ENCODE assay signal across 1 cellular context in genomic region chrX:131970347-131970746, GRCh38.
TF ChIP-seq lines count a peak whose summit lies in the region.

No MANE protein-coding gene starts in this region.

TF ChIP-seq in H1, 55 proteins besides CTCF, POLR2A, EP300 and RAD21:
- no peak for TF ChIP-seq NRF1 (IDR thresholded peaks at IDR 0.05; ENCODE audit: low read depth, low read length)
- TF ChIP-seq CHD7 (IDR thresholded peaks at IDR 0.05; ENCODE audit: insufficient replicate concordance, low read length), result no peak
- TF ChIP-seq RXRA (IDR thresholded peaks at IDR 0.05; ENCODE audit: insufficient read depth, low read depth, low read length), result no peak
- TF ChIP-seq MAFK (IDR thresholded peaks at IDR 0.05; ENCODE audit: low read depth, low read length), result no peak
- TF ChIP-seq CHD2 (IDR thresholded peaks at IDR 0.05; ENCODE audit: low read length), result no peak
TF ChIP-seq in H1: peak in this region for 0.
